In the genomic region with DNA sequence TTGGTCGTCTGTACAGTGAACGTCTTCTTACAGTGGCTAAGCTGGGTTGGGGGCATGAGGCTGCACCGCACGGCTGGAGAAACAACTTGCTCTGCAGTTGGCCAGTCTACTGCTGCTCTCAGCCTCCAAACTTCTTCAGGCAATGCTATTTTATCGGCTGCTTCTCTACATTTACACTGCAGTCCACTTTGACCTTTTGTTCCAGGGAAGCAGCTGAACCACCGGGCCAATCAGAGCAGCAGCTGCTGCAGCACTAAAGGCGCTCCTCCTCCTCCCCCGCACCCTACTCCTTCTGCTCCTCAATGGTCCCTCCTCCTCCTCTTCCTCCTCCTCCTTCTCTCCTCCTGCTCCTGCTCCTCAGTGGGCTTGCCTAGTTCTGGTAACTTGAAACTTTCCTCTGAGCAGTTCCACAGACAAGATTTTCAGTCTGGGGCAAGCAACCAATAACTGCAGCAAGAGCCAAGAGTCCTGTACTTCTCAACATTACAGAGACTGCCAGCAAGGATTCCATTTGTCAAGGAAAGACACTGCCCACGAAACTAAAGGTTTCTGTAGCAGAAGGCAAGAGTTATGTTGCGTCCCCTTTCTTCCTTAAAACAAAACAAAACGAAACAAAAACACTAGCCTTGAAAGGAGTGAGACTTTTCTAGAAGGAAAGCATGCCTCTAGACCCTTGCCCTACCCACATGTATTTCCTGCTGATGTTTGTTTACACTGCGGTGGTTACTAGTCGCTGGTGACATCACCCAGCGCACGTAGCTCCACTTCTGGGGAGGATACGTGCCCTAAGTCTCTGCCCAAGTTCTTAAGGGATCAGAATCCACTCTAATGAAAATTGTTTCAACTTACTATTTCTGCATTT, we compare ENCODE assay signal across 8 cellular contexts.
DNase-seq lines count a peak whose midpoint lies in the region; ATAC-seq and FAIRE-seq lines count a peak whose summit lies in the region.

No MANE protein-coding gene starts in this region.

- H3K9me3 ChIP-seq in mesodermal cell (ENCODE audit: control insufficient read depth, low read length) = no peaks in the 10 kb centered on the region

- H3K36me3 Mint-ChIP-seq in activated CD8-positive, alpha-beta memory T cell treated with anti-CD3 and anti-CD28 coated beads, Interleukin-2, amount 10 ng/mL, durations not matched to agents 7 days and 5 days = no peaks in the 10 kb centered on the region

- H3K4me1 ChIP-seq in mesodermal cell (ENCODE audit: control insufficient read depth, insufficient read depth, low read length, poor library complexity, severe bottlenecking) = peaks cover 4% of the 10 kb centered on the region

- ATAC-seq in GM19043 (IDR thresholded peaks at IDR 0.05; ENCODE audit: low read depth, unreplicated experiment) (peak; percentile 95), HG03354 (IDR thresholded peaks at IDR 0.05; ENCODE audit: poor library complexity, severe bottlenecking, unreplicated experiment) (peak; percentile 97)
- ATAC-seq in activated CD8-positive, alpha-beta memory T cell treated with anti-CD3 and anti-CD28 coated beads, Interleukin-2, amount 10 ng/mL, durations not matched to agents 7 days and 5 days = peak; percentile 96

- H3K4me1 Mint-ChIP-seq in activated CD8-positive, alpha-beta memory T cell treated with anti-CD3 and anti-CD28 coated beads, Interleukin-2, amount 10 ng/mL, durations not matched to agents 7 days and 5 days = peaks cover 25% of the 10 kb centered on the region

- 3 to 4% methylated on average over 10 to 11 of the region's 16 CpGs for WGBS in mesodermal cell (ENCODE audit: insufficient coverage in 2 of 2), 2 experiments

- no peaks in the 10 kb centered on the region for H3K36me3 ChIP-seq in mesodermal cell (ENCODE audit: control insufficient read depth, insufficient read depth, low read length)

- peak overlapping the region; percentile 82 for H3K4me3 Mint-ChIP-seq in activated CD8-positive, alpha-beta memory T cell treated with anti-CD3 and anti-CD28 coated beads, Interleukin-2, amount 10 ng/mL, durations not matched to agents 7 days and 5 days

- CTCF ChIA-PET in activated CD8-positive, alpha-beta memory T cell treated with anti-CD3 and anti-CD28 coated beads, Interleukin-2, amount 10 ng/mL, durations not matched to agents 7 days and 5 days (lab: Charles Lee) = interaction anchor here (0.7 to 1.3 kb wide), 6 partner anchors 200 to 471 kb away, joined by 3 to 4 read pairs (median 3); a partner anchor contains a TSS

- H3K27ac Mint-ChIP-seq in activated CD8-positive, alpha-beta memory T cell treated with anti-CD3 and anti-CD28 coated beads, Interleukin-2, amount 10 ng/mL, durations not matched to agents 7 days and 5 days = peak overlapping the region; percentile 95

- no peaks in the 10 kb centered on the region for H3K9me3 Mint-ChIP-seq in activated CD8-positive, alpha-beta memory T cell treated with anti-CD3 and anti-CD28 coated beads, Interleukin-2, amount 10 ng/mL, durations not matched to agents 7 days and 5 days (ENCODE audit: low read depth)

- peak; percentile 95 for FAIRE-seq in endometrium (lab: Jason Lieb, UNC)

- no peaks in the 10 kb centered on the region for H3K27me3 Mint-ChIP-seq in activated CD8-positive, alpha-beta memory T cell treated with anti-CD3 and anti-CD28 coated beads, Interleukin-2, amount 10 ng/mL, durations not matched to agents 7 days and 5 days

- peak overlapping the region; percentile 44 for H3K4me3 ChIP-seq in mesodermal cell (ENCODE audit: extremely low read depth, insufficient read depth, low read length, poor library complexity, severe bottlenecking)

- H3K27ac ChIP-seq in mesodermal cell (ENCODE audit: low read depth, low read length, severe bottlenecking) = peak overlapping the region; percentile 99

- DNase-seq in Ammon's horn (ENCODE audit: low spot score) (peak; percentile 95), NCI-H748 treated with DMSO at 0.1 percent for 48 hours (lab: John Stamatoyannopoulos, UW) (peak; percentile 81)
- peak; percentile 89 for DNase-seq in activated CD8-positive, alpha-beta memory T cell treated with anti-CD3 and anti-CD28 coated beads, Interleukin-2, amount 10 ng/mL, durations not matched to agents 7 days and 5 days
- DNase-seq in stimulated activated CD8-positive, alpha-beta memory T cell treated with anti-CD3 and anti-CD28 coated beads, Interleukin-15, amount 100 ng/mL, for 1 hour (ENCODE audit: low read depth) = peak; percentile 20

Comparison
In these comparisons a context has a peak if more than half of its experiments do, and no peak if none do; other contexts are left out.
1. Peak in every context shown above with its lines: DNase-seq, ATAC-seq, H3K4me3 ChIP-seq and H3K27ac ChIP-seq.
2. DNase-seq: peak in every context shown above with its lines; median percentile 95 in Ammon's horn; 89 in activated CD8-positive, alpha-beta memory T cell treated with anti-CD3 and anti-CD28 coated beads, Interleukin-2, amount 10 ng/mL, durations not matched to agents 7 days and 5 days; 81 in NCI-H748 treated with DMSO at 0.1 percent for 48 hours; 20 in stimulated activated CD8-positive, alpha-beta memory T cell treated with anti-CD3 and anti-CD28 coated beads, Interleukin-15, amount 100 ng/mL, for 1 hour.